Comparison of ENCODE assay signal across 8 cellular contexts in genomic region chr20:36575066-36575743, GRCh38. TPM values are rescaled to one million over a fixed set of nuclear protein-coding genes. Genes with fewer than 3 reads are reported as not detected.
DNase-seq lines count a peak whose midpoint lies in the region; ATAC-seq and TF ChIP-seq lines count a peak whose summit lies in the region.

No MANE protein-coding gene starts in this region.

- ATAC-seq in Panc1 (peak; percentile 53), right lobe of liver (peak; percentile 11 to 33 (median 22)), GM19324 (IDR thresholded peaks at IDR 0.05; ENCODE audit: low FRiP score, unreplicated experiment) (no peak), GM21717 (IDR thresholded peaks at IDR 0.05; ENCODE audit: unreplicated experiment) (no peak)

- no peak for TF ChIP-seq POLR2A in right lobe of liver (IDR thresholded peaks at IDR 0.05)
- TF ChIP-seq POLR2A in suprapubic skin (IDR thresholded peaks at IDR 0.05), result no peak

- CTCF ChIA-PET in Panc1 (lab: Charles Lee), result no interaction called here

- DNase-seq in DMS79 treated with DMSO at 0.1 percent for 48 hours (lab: John Stamatoyannopoulos, UW) (peak; percentile 81), HuH-7 (ENCODE audit: low spot score) (peak; percentile 69), Panc1 (ENCODE audit: low read depth, low spot score) (no peak), coronary artery (ENCODE audit: low spot score) (no peak), right lobe of liver (peak; percentile 55 to 65 (median 62)), suprapubic skin (ENCODE audit: low spot score in 2 of 2) (peak; percentile 75 to 80)

- 4% methylated on average over 8 of the region's 20 CpGs for WGBS in right lobe of liver (ENCODE audit: insufficient coverage, low coverage, low lambda C conversion rate, missing lambda C conversion rate)
- WGBS in suprapubic skin, result 4% methylated on average over 16 of the region's 20 CpGs

- peaks cover 20% of the 10 kb centered on the region for H3K4me1 ChIP-seq in Panc1 (ENCODE audit: control insufficient read depth, insufficient read depth, low read length)
- peaks cover 0 to 19% (median 4%) of the 10 kb centered on the region in 4 donors for H3K4me1 ChIP-seq in right lobe of liver
- H3K4me1 ChIP-seq in suprapubic skin, result peaks cover 33% of the 10 kb centered on the region

- no peaks in the 10 kb centered on the region for H3K9me3 ChIP-seq in Panc1 (ENCODE audit: control insufficient read depth, insufficient read depth, low read depth, low read length)
- no peaks in the 10 kb centered on the region for H3K9me3 ChIP-seq in right lobe of liver
- H3K9me3 ChIP-seq in suprapubic skin, result no peaks in the 10 kb centered on the region

- intact Hi-C loops in Panc1 (cut with micrococcal nuclease; ENCODE audit: unreplicated experiment) (no loop called here), right lobe of liver (cut with DNase I) (no loop called here)

- no peak for TF ChIP-seq EP300 in suprapubic skin (IDR thresholded peaks at IDR 0.05)

- H3K36me3 ChIP-seq in Panc1 (ENCODE audit: control insufficient read depth, insufficient read depth, low read length) (no peaks in the 10 kb centered on the region), right lobe of liver (peaks cover 0 to 12% (median 4%) of the 10 kb centered on the region in 4 donors), suprapubic skin (peaks cover 16% of the 10 kb centered on the region)

- H3K27me3 ChIP-seq in Panc1 (ENCODE audit: control insufficient read depth, insufficient read depth, low read length) (no peaks in the 10 kb centered on the region), right lobe of liver (no peaks in the 10 kb centered on the region), suprapubic skin (no peaks in the 10 kb centered on the region)

- POLR2A ChIA-PET in Panc1 (lab: Charles Lee), result interaction anchor here (0.6 to 0.8 kb wide), 2 partner anchors 14 to 95 kb away, joined by 3 to 4 read pairs; no protein-coding TSS in a partner anchor

- peak overlapping the region; percentile 71 for H3K27ac ChIP-seq in Panc1 (ENCODE audit: low read length)
- H3K27ac ChIP-seq in coronary artery, result peak overlapping the region; percentile 79 to 92
- peak overlapping the region in 2 of 3 donors; percentile 31 to 92 for H3K27ac ChIP-seq in right lobe of liver
- H3K27ac ChIP-seq in suprapubic skin, result peak overlapping the region; percentile 43

- in situ Hi-C loops in Panc1 (cut with HindIII; ENCODE audit: low pct_unique_long_range_greater_than_20kb, low sequenced_read_pairs), result no loop called here

- BruUV-seq in Panc1 (replicated peaks; lab: Mats Ljungman, UMichigan), result TSS peak; percentile 83

- H3K4me3 ChIP-seq in Panc1 (ENCODE audit: low read depth in 2 of 2, low read length in 2 of 2) (peak overlapping the region; percentile 61 to 65), coronary artery (peak overlapping the region; percentile 86), right lobe of liver (peak overlapping the region; percentile 69 to 80 (median 78)), suprapubic skin (peak overlapping the region; percentile 85)

- TF ChIP-seq CTCF in Panc1 (IDR thresholded peaks at IDR 0.05) (no peak), coronary artery (IDR thresholded peaks at IDR 0.05) (no peak), right lobe of liver (IDR thresholded peaks at IDR 0.05) (no peak), suprapubic skin (IDR thresholded peaks at IDR 0.05) (no peak)

RNA-seq across cellular contexts. Expression of gene TGIF2, which starts 1.8 kb away (rescaled TPM):
- total RNA-seq in Panc1 (2021; ENCODE audit: unreplicated experiment) (18.0 TPM), right lobe of liver (1 to 10 TPM; 3.2 to 7.8 (median 5.9) TPM), suprapubic skin (10 to 100 TPM in 1 of 4 donors, 1 to 10 TPM in 3; 8.1 to 11.3 (median 9.1) TPM)
- polyA plus RNA-seq in Panc1 (2012; ENCODE audit: insufficient read length), result 12.5 TPM

RNA-seq across cellular contexts. Expression of gene RAB5IF, which starts 30.4 kb away (rescaled TPM):
- 118 TPM for total RNA-seq in Panc1 (2021; ENCODE audit: unreplicated experiment)
- 109 TPM for polyA plus RNA-seq in Panc1 (2012; ENCODE audit: insufficient read length)
- 100 to 1,000 TPM in 5 of 6 experiments, 10 to 100 TPM in 1; 78.1 to 232 (median 125) TPM for total RNA-seq in right lobe of liver
- total RNA-seq in suprapubic skin, result 100 to 1,000 TPM in 2 of 4 donors, 10 to 100 TPM in 2; 42.2 to 127 (median 89.4) TPM

RNA-seq across cellular contexts. Expression of gene MYL9, which starts 33.9 kb away (rescaled TPM):
- total RNA-seq in Panc1 (2021; ENCODE audit: unreplicated experiment) (107 TPM), right lobe of liver (10 to 100 TPM in 4 of 6 experiments, 1 to 10 TPM in 2; 7.7 to 44.2 (median 18.1) TPM), suprapubic skin (10 to 100 TPM; 29.4 to 34.0 (median 30.7) TPM)
- polyA plus RNA-seq in Panc1 (2012; ENCODE audit: insufficient read length), result 157 TPM

Comparison
In these comparisons a context has a peak if more than half of its experiments do, and no peak if none do; other contexts are left out.
1. DNase-seq: peak in DMS79 treated with DMSO at 0.1 percent for 48 hours (single experiment), HuH-7 (single experiment), right lobe of liver (3 of 3) and suprapubic skin (2 of 2); none in Panc1 (single experiment) and coronary artery (single experiment).
2. ATAC-seq: peak in Panc1 (single experiment) and right lobe of liver (4 of 4); none in GM19324 (single experiment) and GM21717 (single experiment).
3. Peak in every context shown above with its lines, with median percentiles within 50 percentile points of each other: H3K27ac ChIP-seq and H3K4me3 ChIP-seq.